ENCODE assay signal across 8 cellular contexts in genomic region chr1:245155186-245156040, GRCh38. TPM values are rescaled to one million over a fixed set of nuclear protein-coding genes. Genes with fewer than 3 reads are reported as not detected.
A peak's percentile ranks its signal among the peaks of the same experiment; 100 is the strongest.
DNase-seq lines count a peak whose midpoint lies in the region; ATAC-seq and TF ChIP-seq lines count a peak whose summit lies in the region.

No MANE protein-coding gene starts in this region.

- peak overlapping the region; percentile 79 for H3K4me3 Mint-ChIP-seq in MCF 10A (ENCODE audit: unreplicated experiment)

- CTCF ChIA-PET in MCF 10A (lab: Yijun Ruan, JAX), result interaction anchor here (0.6 to 10.0 kb wide), 74 partner anchors 7 to 1585 kb away, joined by 3 to 131 read pairs (median 4); no protein-coding TSS in a partner anchor

- intact Hi-C loops in MCF 10A (cut with micrococcal nuclease), result loop anchor here (5.0 to 10.0 kb wide), 4 partner anchors 122 to 1599 kb away; no protein-coding TSS in a partner anchor
- intact Hi-C loops in testis (cut with DNase I; ENCODE audit: low total_unique reads), result loop anchor here (10.0 kb wide), 2 partner anchors 849 to 1339 kb away; no protein-coding TSS in a partner anchor

- no peaks in the 10 kb centered on the region for H3K9me3 Mint-ChIP-seq in MCF 10A (ENCODE audit: unreplicated experiment)

- peak; percentile 25 for TF ChIP-seq CTCF in MCF 10A (IDR thresholded peaks at IDR 0.05; ENCODE audit: unreplicated experiment)
- no peak for TF ChIP-seq CTCF in testis (IDR thresholded peaks at IDR 0.05)

- H3K27me3 ChIP-seq in testis, result no peaks in the 10 kb centered on the region

- peaks cover 44% of the 10 kb centered on the region for H3K27me3 Mint-ChIP-seq in MCF 10A (ENCODE audit: insufficient read depth, unreplicated experiment)

- DNase-seq in stimulated activated CD4-positive, alpha-beta T cell treated with anti-CD3 and anti-CD28 coated beads, Interleukin-15, amount 100 ng/mL, for 24 hours, result peak; percentile 13
- DNase-seq in stimulated activated CD4-positive, alpha-beta T cell treated with anti-CD3 and anti-CD28 coated beads, Interleukin-1b, Interleukin-23, amount 100 ng/mL, for 48 hours, result no peak
- DNase-seq in NCI-H82 treated with DMSO at 0.1 percent for 48 hours (lab: John Stamatoyannopoulos, UW; ENCODE audit: unreplicated experiment) (peak; percentile 41), MCF 10A (ENCODE audit: unreplicated experiment) (peak; percentile 50), left kidney (ENCODE audit: low read depth, low spot score) (peak; percentile 82), testis (no peak)
- DNase-seq in activated effector memory CD4-positive, alpha-beta T cell treated with anti-CD3 and anti-CD28 coated beads, Interleukin-2, amount 50 U/mL, for 16 hours, result no peak

- H3K36me3 Mint-ChIP-seq in MCF 10A (ENCODE audit: insufficient read depth, unreplicated experiment), result no peaks in the 10 kb centered on the region

- H3K27ac Mint-ChIP-seq in MCF 10A (ENCODE audit: low read depth, unreplicated experiment), result no peak overlapping the region

- H3K4me1 Mint-ChIP-seq in MCF 10A (ENCODE audit: insufficient read depth, unreplicated experiment), result peaks cover 16% of the 10 kb centered on the region

- peak overlapping the region; percentile 42 to 64 for H3K4me3 ChIP-seq in testis

- whole genome bisulfite sequencing in testis, 2 donors, result 1% methylated on average over 25 to 57 of the region's 59 CpGs

- TF ChIP-seq POLR2A in testis (IDR thresholded peaks at IDR 0.05), result no peak

- no peak for ATAC-seq in GM21717 (IDR thresholded peaks at IDR 0.05; ENCODE audit: unreplicated experiment)

- no TSS peak for BruUV-seq in MCF 10A (replicated peaks; lab: Mats Ljungman, UMichigan)

- peaks cover 8% of the 10 kb centered on the region for H3K4me1 ChIP-seq in testis

- no peaks in the 10 kb centered on the region for H3K36me3 ChIP-seq in testis (ENCODE audit: low read depth, missing control alignments)

- POLR2A ChIA-PET in MCF 10A (lab: Yijun Ruan, JAX), result interaction anchor here (0.7 to 2.2 kb wide), 9 partner anchors 64 to 850 kb away, joined by 3 to 12 read pairs (median 3); partner anchors contain the start of gene HNRNPU

- no peak overlapping the region for H3K27ac ChIP-seq in testis

- no peaks in the 10 kb centered on the region for H3K9me3 ChIP-seq in testis

RNA-seq across cellular contexts. Expression of gene KIF26B, which starts 0.6 kb away (rescaled TPM):
- 1.6 and 3.1 TPM in 2 replicates for total RNA-seq in MCF 10A (2022)
- 1 to 10 TPM; 3.1 to 4.8 TPM for total RNA-seq in testis
- polyA plus RNA-seq in testis (ENCODE audit: insufficient read depth, low read depth, low replicate concordance), result 3.0 TPM

Comparison
In these comparisons a context has a peak if more than half of its experiments do, and no peak if none do; other contexts are left out.
1. DNase-seq: peak in stimulated activated CD4-positive, alpha-beta T cell treated with anti-CD3 and anti-CD28 coated beads, Interleukin-15, amount 100 ng/mL, for 24 hours (single experiment), NCI-H82 treated with DMSO at 0.1 percent for 48 hours (single experiment), MCF 10A (single experiment) and left kidney (single experiment); none in stimulated activated CD4-positive, alpha-beta T cell treated with anti-CD3 and anti-CD28 coated beads, Interleukin-1b, Interleukin-23, amount 100 ng/mL, for 48 hours (single experiment), testis (single experiment) and activated effector memory CD4-positive, alpha-beta T cell treated with anti-CD3 and anti-CD28 coated beads, Interleukin-2, amount 50 U/mL, for 16 hours (single experiment).